ENCODE assay signal across 8 cellular contexts in the genomic region with DNA sequence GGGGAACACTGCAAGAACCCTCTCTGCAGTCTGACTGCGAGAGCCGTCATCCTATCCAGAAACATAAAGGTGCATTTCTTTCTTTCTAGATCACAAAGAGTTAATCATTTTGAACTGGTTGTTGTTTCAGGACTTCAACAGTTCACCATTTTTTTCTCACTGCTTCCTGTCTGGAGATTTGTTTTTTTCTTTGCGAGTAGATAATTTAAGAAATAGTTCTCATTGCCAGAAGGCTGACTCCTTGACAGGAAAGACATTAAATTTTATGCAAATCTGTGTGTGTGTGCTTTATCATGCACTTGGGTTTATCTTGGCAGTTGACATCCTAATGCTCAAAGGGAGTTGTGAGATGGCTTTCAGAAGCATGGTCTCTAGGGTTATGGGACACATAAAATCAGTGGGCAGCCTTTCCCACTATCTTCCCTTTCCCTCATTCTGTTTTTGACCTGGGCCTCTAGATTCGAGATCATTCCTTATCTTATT.
A peak's percentile ranks its signal among the peaks of the same experiment; 100 is the strongest.
DNase-seq lines count a peak whose midpoint lies in the region; ATAC-seq, FAIRE-seq and TF ChIP-seq lines count a peak whose summit lies in the region.

No MANE protein-coding gene starts in this region.

- no peaks in the 10 kb centered on the region for H3K9me1 ChIP-seq in IMR-90 (ENCODE audit: insufficient read depth, low read length)

- H2BK12ac ChIP-seq in mesenchymal stem cell (ENCODE audit: low read length in 2 of 2) = peak overlapping the region in 1 of 2 experiments; percentile 22

- no peak overlapping the region for H2BK20ac ChIP-seq in IMR-90 (ENCODE audit: low read depth, low read length)

- H4K5ac ChIP-seq in IMR-90 (ENCODE audit: low read depth, low read length) = peak overlapping the region; percentile 83; the same call in 1 of the 2 replicates

- H4K8ac ChIP-seq in IMR-90 (ENCODE audit: low read depth in 2 of 2, low read length in 2 of 2) = peak overlapping the region in 1 of 2 experiments; percentile 36; a peak in 1 of 4 replicates
- H4K8ac ChIP-seq in mesenchymal stem cell (ENCODE audit: low read length) = peak overlapping the region; percentile 47

- no peak overlapping the region for H3K4me3 ChIP-seq in IMR-90 (ENCODE audit: insufficient read depth, low read depth, low read length)
- H3K4me3 ChIP-seq in mesenchymal stem cell (ENCODE audit: insufficient read depth in 1 of 2, low read depth in 1 of 2, low read length in 2 of 2) = no peak overlapping the region
- H3K4me3 ChIP-seq in stomach = no peak overlapping the region

- H2BK15ac ChIP-seq in IMR-90 (ENCODE audit: low read depth, low read length) = no peak overlapping the region
- no peak overlapping the region for H2BK15ac ChIP-seq in mesenchymal stem cell (ENCODE audit: low read depth, poor library complexity, severe bottlenecking)

- 0 out of 2 replicates have a peak, but pooled peaks cover 2% of the 10 kb centered on the region for H3K9me3 ChIP-seq in IMR-90 (ENCODE audit: control insufficient read depth, insufficient read depth, low read length)
- no peaks in the 10 kb centered on the region for H3K9me3 ChIP-seq in mesenchymal stem cell (ENCODE audit: control insufficient read depth, low read length)
- H3K9me3 ChIP-seq in stomach = no peaks in the 10 kb centered on the region

- H3K9ac ChIP-seq in IMR-90 (ENCODE audit: low read depth, low read length) (no peak overlapping the region), mesenchymal stem cell (ENCODE audit: low read length) (no peak overlapping the region)

- H3K27ac ChIP-seq in IMR-90 (ENCODE audit: insufficient read depth, low read length) (no peak overlapping the region), mesenchymal stem cell (ENCODE audit: low read length, poor library complexity, severe bottlenecking) (no peak overlapping the region), stomach (peak overlapping the region in 1 of 5 donors; percentile 58)

- H4K20me1 ChIP-seq in IMR-90 (ENCODE audit: insufficient read depth, low read length) = no peaks in the 10 kb centered on the region

- H2AK5ac ChIP-seq in IMR-90 (ENCODE audit: low read depth, low read length) (no peak overlapping the region), mesenchymal stem cell (ENCODE audit: low read length, severe bottlenecking) (no peak overlapping the region)

- TF ChIP-seq EP300 in stomach (IDR thresholded peaks at IDR 0.05) = no peak

- ATAC-seq in GM21423 (IDR thresholded peaks at IDR 0.05; ENCODE audit: unreplicated experiment) (peak; percentile 58), IMR-90 (ENCODE audit: low read depth) (no peak)

- in situ Hi-C loops in IMR-90 (cut with MboI; ENCODE audit: low sequenced_read_pairs) = no loop called here

- DNase-seq in GM12892 (ENCODE audit: insufficient read length) = no peak
- DNase-seq in IMR-90 = no peak
- no peak for DNase-seq in mesenchymal stem cell
- DNase-seq in middle frontal gyrus (ENCODE audit: extremely low spot score, low spot score) = no peak
- DNase-seq in NOMO-1 treated with DMSO at 0.1 percent for 48 hours (lab: John Stamatoyannopoulos, UW; ENCODE audit: unreplicated experiment) = no peak
- no peak for DNase-seq in stomach
- DNase-seq in MV-4-11 (lab: John Stamatoyannopoulos, UW) = no peak

- H3K4ac ChIP-seq in IMR-90 (ENCODE audit: low read depth, low read length) (no peak overlapping the region), mesenchymal stem cell (ENCODE audit: low read depth in 1 of 2, low read length in 2 of 2) (no peak overlapping the region)

- H3K79me1 ChIP-seq in IMR-90 (ENCODE audit: low read depth in 1 of 2, low read length in 2 of 2) (no peaks in the 10 kb centered on the region), mesenchymal stem cell (replicated peaks; ENCODE audit: low read length, poor library complexity, severe bottlenecking) (no peaks in the 10 kb centered on the region)

- H3K18ac ChIP-seq in IMR-90 (ENCODE audit: low read depth, low read length) (peak overlapping the region; percentile 52; the same call in 1 of the 2 replicates), mesenchymal stem cell (ENCODE audit: low read depth in 1 of 2, low read length in 2 of 2) (no peak overlapping the region)

- H3K14ac ChIP-seq in IMR-90 (replicated peaks; ENCODE audit: low read depth, low read length) = peak overlapping the region; percentile 58; the same call in 1 of the 2 replicates
- no peak overlapping the region for H3K14ac ChIP-seq in mesenchymal stem cell (ENCODE audit: low read length in 2 of 2)

- WGBS in IMR-90 (ENCODE audit: extremely low coverage in 2 of 2, insufficient read length in 1 of 2), 2 experiments = no CpG with 5 or more reads among the region's 4 CpGs
- WGBS in mesenchymal stem cell = 60% methylated on average over 4 of the region's 4 CpGs
- 43 to 55% (median 54%) methylated on average over 4 of the region's 4 CpGs for WGBS in stomach, 5 donors

- POLR2A ChIA-PET in IMR-90 (lab: Charles Lee; ENCODE audit: unreplicated experiment) = no interaction called here

- peak; percentile 42 for FAIRE-seq in GM12892 (lab: Jason Lieb, UNC)

- H2BK120ac ChIP-seq in IMR-90 (ENCODE audit: low read depth, low read length) = no peak overlapping the region
- H2BK120ac ChIP-seq in mesenchymal stem cell (ENCODE audit: low read depth, low read length) = no peak overlapping the region

- intact Hi-C loops in IMR-90 (cut with micrococcal nuclease) = no loop called here
- intact Hi-C loops in stomach (cut with DNase I; ENCODE audit: low total_unique reads) = no loop called here

- H4K91ac ChIP-seq in IMR-90 (ENCODE audit: insufficient read depth, low read depth, low read length) (no peak overlapping the region), mesenchymal stem cell (ENCODE audit: low read length) (no peak overlapping the region)

- H2AFZ ChIP-seq in IMR-90 (replicated peaks; ENCODE audit: low read length, poor library complexity) (no peak overlapping the region), mesenchymal stem cell (ENCODE audit: low read depth, low read length) (no peak overlapping the region)

- no peak overlapping the region for H2AK9ac ChIP-seq in IMR-90 (replicated peaks; ENCODE audit: low read depth, low read length, poor library complexity)

- H3K27me3 ChIP-seq in IMR-90 (ENCODE audit: control insufficient read depth, insufficient read depth, low read length) = no peaks in the 10 kb centered on the region
- H3K27me3 ChIP-seq in mesenchymal stem cell (ENCODE audit: control insufficient read depth in 1 of 2, insufficient read depth in 1 of 2, low read length in 2 of 2) = no peaks in the 10 kb centered on the region
- no peaks in the 10 kb centered on the region for H3K27me3 ChIP-seq in stomach

- H2BK5ac ChIP-seq in IMR-90 (ENCODE audit: low read depth, low read length, poor library complexity, severe bottlenecking) (no peak overlapping the region), mesenchymal stem cell (ENCODE audit: low read depth, low read length, poor library complexity, severe bottlenecking) (no peak overlapping the region)

- no TSS peak for BruUV-seq in IMR-90 (replicated peaks; lab: Mats Ljungman, UMichigan)

- H3K36me3 ChIP-seq in IMR-90 (ENCODE audit: control insufficient read depth, insufficient read depth, low read length) = no peaks in the 10 kb centered on the region
- H3K36me3 ChIP-seq in mesenchymal stem cell (ENCODE audit: control insufficient read depth in 1 of 2, insufficient read depth in 2 of 2, low read depth in 1 of 2, low read length in 2 of 2) = no peaks in the 10 kb centered on the region
- H3K36me3 ChIP-seq in stomach = no peaks in the 10 kb centered on the region

- TF ChIP-seq CTCF in IMR-90 (conservative IDR thresholded peaks at IDR 0.05; ENCODE audit: low read depth, low read length) (no peak), stomach (IDR thresholded peaks at IDR 0.05) (no peak)

- peaks cover 4% of the 10 kb centered on the region for H3K4me1 ChIP-seq in IMR-90 (ENCODE audit: control insufficient read depth, insufficient read depth, low read length)
- no peaks in the 10 kb centered on the region for H3K4me1 ChIP-seq in mesenchymal stem cell (ENCODE audit: control insufficient read depth, insufficient read depth, low read depth, low read length)
- peaks cover 9 to 18% (median 12%) of the 10 kb centered on the region in 4 donors for H3K4me1 ChIP-seq in stomach

- H3K4me2 ChIP-seq in IMR-90 (ENCODE audit: low read depth, low read length) (no peak overlapping the region), mesenchymal stem cell (ENCODE audit: low read length, poor library complexity, severe bottlenecking) (no peak overlapping the region)

- H3K23ac ChIP-seq in IMR-90 (ENCODE audit: low read depth, low read length) = no peak overlapping the region
- no peak overlapping the region for H3K23ac ChIP-seq in mesenchymal stem cell (ENCODE audit: low read length in 2 of 2)

- CTCF ChIA-PET in IMR-90 (lab: Yijun Ruan, JAX) = interaction anchor here (0.6 kb wide), 1 partner anchor 102 kb away, joined by 3 read pairs; no protein-coding TSS in a partner anchor

- TF ChIP-seq RAD21 in IMR-90 (IDR thresholded peaks at IDR 0.05; ENCODE audit: low read length) = no peak

- dilution Hi-C loops in IMR-90 (cut with HindIII; ENCODE audit: low sequenced_read_pairs, unreplicated experiment) = no loop called here

- TF ChIP-seq POLR2A in GM12892 (IDR thresholded peaks at IDR 0.05; ENCODE audit: low read depth, low read length) (no peak), IMR-90 (IDR thresholded peaks at IDR 0.05; ENCODE audit: low read depth, low read length) (no peak), stomach (IDR thresholded peaks at IDR 0.05) (no peak)

- H3K56ac ChIP-seq in IMR-90 (ENCODE audit: extremely low read depth, insufficient read depth, low read length) = no peak overlapping the region

TF ChIP-seq in IMR-90, 13 proteins besides CTCF, POLR2A, EP300 and RAD21:
- TF ChIP-seq RCOR1 (IDR thresholded peaks at IDR 0.05; ENCODE audit: insufficient replicate concordance, low read length) = no peak
- no peak for TF ChIP-seq USF2 (IDR thresholded peaks at IDR 0.05; ENCODE audit: low read depth, low read length)
- no peak for TF ChIP-seq CHD1 (IDR thresholded peaks at IDR 0.05; ENCODE audit: low read depth, low read length)
